1 cellular context compared by ENCODE assay signal in the genomic region with DNA sequence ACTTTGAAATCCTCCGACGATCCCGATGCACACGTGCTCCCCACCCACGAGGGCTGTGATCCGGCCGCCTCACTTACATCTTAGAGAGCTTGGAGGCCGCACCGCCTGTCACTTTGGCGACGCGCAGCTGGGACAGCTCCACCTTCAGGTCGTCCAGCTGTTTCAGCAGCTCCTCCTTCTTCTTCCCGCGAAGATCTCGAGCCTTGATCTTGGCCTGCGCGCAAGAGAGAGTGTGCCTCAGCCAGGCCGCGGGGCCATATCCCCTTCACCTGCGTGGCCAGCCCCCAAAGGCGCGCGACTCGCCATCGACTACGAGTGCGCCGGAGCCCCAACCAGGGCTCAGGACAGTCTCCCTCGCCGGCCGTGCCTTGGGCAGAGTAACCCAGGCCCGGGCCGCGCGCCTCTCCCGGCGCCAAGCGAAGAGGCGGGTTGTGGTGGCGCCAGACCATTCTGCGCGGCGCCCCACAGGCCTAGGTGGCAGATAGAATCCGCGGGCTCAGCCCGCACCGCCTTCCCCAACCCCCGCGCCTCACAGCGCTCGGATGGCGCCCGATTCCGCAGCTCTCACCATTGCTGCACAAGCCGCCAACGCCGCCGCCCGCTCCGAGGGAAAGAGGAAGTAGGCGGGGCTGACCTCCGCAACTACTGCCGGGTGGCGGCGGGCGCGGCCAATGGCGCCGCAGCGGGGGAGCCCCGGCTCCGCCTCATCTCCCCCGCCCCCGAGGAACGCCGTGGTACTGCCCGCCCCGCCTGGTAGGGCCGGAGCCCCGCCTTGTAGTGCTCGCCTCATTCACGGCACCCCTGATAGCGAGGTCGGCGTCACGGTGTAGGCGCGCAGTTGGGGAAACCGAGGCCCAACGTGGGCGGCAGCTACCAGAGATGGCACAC.
TF ChIP-seq lines count a peak whose summit lies in the region.

Gene ARPC5L (plus strand): TSS at position 789 of the 888 bp plus-strand sequence. CDS start 7,161 bp downstream, outside the sequence.
Gene RPL35 (minus strand): TSS at position 616 of the 888 bp plus-strand sequence. CDS start 45 bp downstream, at position 571.

TF ChIP-seq in H1, 55 proteins besides CTCF, POLR2A, EP300 and RAD21 (continues in another document):
- TF ChIP-seq E2F6 (IDR thresholded peaks at IDR 0.05), result no peak
- no peak for TF ChIP-seq CEBPB (IDR thresholded peaks at IDR 0.05; ENCODE audit: low read depth, low read length)
- TF ChIP-seq MAFK (IDR thresholded peaks at IDR 0.05; ENCODE audit: low read depth, low read length), result no peak
- TF ChIP-seq TCF12 (IDR thresholded peaks at IDR 0.05; ENCODE audit: low read depth, low read length), result no peak
- 0 out of 2 replicates have a peak, but pooled peaks have one; percentile 25 for TF ChIP-seq YY1 (IDR thresholded peaks at IDR 0.05; ENCODE audit: low read depth, low read length)
- no peak for TF ChIP-seq POU5F1 (IDR thresholded peaks at IDR 0.05; ENCODE audit: low read depth, low read length)
- TF ChIP-seq CHD2 (IDR thresholded peaks at IDR 0.05; ENCODE audit: low read length), result no peak; the same call in 1 of the 2 replicates
- TF ChIP-seq EGR1 (IDR thresholded peaks at IDR 0.05; ENCODE audit: borderline replicate concordance, low read depth, low read length), result peak; percentile 47; the same call in 1 of the 2 replicates
- peak; percentile 99 for TF ChIP-seq PHF8 (conservative IDR thresholded peaks at IDR 0.05; ENCODE audit: low read depth, low read length)
- TF ChIP-seq CBX8 (IDR thresholded peaks at IDR 0.05; ENCODE audit: borderline replicate concordance, low read depth, low read length), result no peak
- TF ChIP-seq SIX5 (IDR thresholded peaks at IDR 0.05; ENCODE audit: low read depth, low read length), result peak; percentile 35; the same call in 1 of the 2 replicates
- TF ChIP-seq TAF1 (IDR thresholded peaks at IDR 0.05; ENCODE audit: low read depth, low read length), result peak; percentile 99
- 0 out of 4 replicates have a peak, but pooled peaks have one; percentile 22 to 87 for TF ChIP-seq HDAC2 (IDR thresholded peaks at IDR 0.05; ENCODE audit: borderline replicate concordance in 1 of 2, low read depth in 2 of 2, low read length in 2 of 2)
- peak; percentile 94 for TF ChIP-seq POLR2AphosphoS5 (IDR thresholded peaks at IDR 0.05; ENCODE audit: low read depth, low read length)
- no peak for TF ChIP-seq KDM5A (IDR thresholded peaks at IDR 0.05; ENCODE audit: low read length)
- TF ChIP-seq KDM1A (IDR thresholded peaks at IDR 0.05; ENCODE audit: borderline replicate concordance, low read length), result no peak
- TF ChIP-seq GTF2F1 (IDR thresholded peaks at IDR 0.05; ENCODE audit: borderline replicate concordance, low read depth, low read length), result peak; percentile 87; the same call in 1 of the 2 replicates
- no peak for TF ChIP-seq BCL11A (IDR thresholded peaks at IDR 0.05; ENCODE audit: low read depth in 2 of 2, low read length in 2 of 2)
- no peak for TF ChIP-seq TEAD4 (IDR thresholded peaks at IDR 0.05; ENCODE audit: low read depth, low read length)
- no peak for TF ChIP-seq SRF (IDR thresholded peaks at IDR 0.05; ENCODE audit: low read depth, low read length)
- peak; percentile 73 for TF ChIP-seq MAX (IDR thresholded peaks at IDR 0.05)
- no peak for TF ChIP-seq HDAC6 (IDR thresholded peaks at IDR 0.05; ENCODE audit: low read depth, low read length)
- TF ChIP-seq NRF1 (IDR thresholded peaks at IDR 0.05; ENCODE audit: low read depth, low read length), result no peak
- TF ChIP-seq CBX5 (IDR thresholded peaks at IDR 0.05; ENCODE audit: low read depth, low read length), result no peak
- peak; percentile 69 for TF ChIP-seq SAP30 (IDR thresholded peaks at IDR 0.05; ENCODE audit: insufficient read depth, insufficient replicate concordance, low read length)
- no peak for TF ChIP-seq ZNF274 (IDR thresholded peaks at IDR 0.05; ENCODE audit: borderline replicate concordance, extremely low read depth, low read length)
- no peak for TF ChIP-seq SUZ12 (IDR thresholded peaks at IDR 0.05; ENCODE audit: low read length)
- TF ChIP-seq, protein P1, sequence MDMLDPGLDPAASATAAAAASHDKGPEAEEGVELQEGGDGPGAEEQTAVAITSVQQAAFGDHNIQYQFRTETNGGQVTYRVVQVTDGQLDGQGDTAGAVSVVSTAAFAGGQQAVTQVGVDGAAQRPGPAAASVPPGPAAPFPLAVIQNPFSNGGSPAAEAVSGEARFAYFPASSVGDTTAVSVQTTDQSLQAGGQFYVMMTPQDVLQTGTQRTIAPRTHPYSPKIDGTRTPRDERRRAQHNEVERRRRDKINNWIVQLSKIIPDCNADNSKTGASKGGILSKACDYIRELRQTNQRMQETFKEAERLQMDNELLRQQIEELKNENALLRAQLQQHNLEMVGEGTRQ (IDR thresholded peaks at IDR 0.05; ENCODE audit: low read length), result peak; percentile 44
- peak; percentile 91 for TF ChIP-seq GABPA (IDR thresholded peaks at IDR 0.05; ENCODE audit: borderline replicate concordance, insufficient read depth, low read length)
- peak; percentile 75 for TF ChIP-seq CREB1 (IDR thresholded peaks at IDR 0.05)
- TF ChIP-seq CTBP2 (IDR thresholded peaks at IDR 0.05; ENCODE audit: borderline replicate concordance, insufficient read depth, insufficient read length, low read length), result no peak
- TF ChIP-seq TBP (IDR thresholded peaks at IDR 0.05; ENCODE audit: low read depth, low read length), result peak; percentile 96
- 0 out of 2 replicates have a peak, but pooled peaks have one; percentile 55 for TF ChIP-seq RBBP5 (IDR thresholded peaks at IDR 0.05; ENCODE audit: borderline replicate concordance, low read depth, low read length)
- TF ChIP-seq BACH1 (IDR thresholded peaks at IDR 0.05; ENCODE audit: low read length), result no peak
- TF ChIP-seq SP4 (IDR thresholded peaks at IDR 0.05; ENCODE audit: low read length), result peak; percentile 90; the same call in 1 of the 2 replicates
- TF ChIP-seq KDM4A (IDR thresholded peaks at IDR 0.05; ENCODE audit: low read depth, low read length, severe bottlenecking), result no peak
- no peak for TF ChIP-seq SP2 (IDR thresholded peaks at IDR 0.05; ENCODE audit: low read length)
- TF ChIP-seq NANOG (IDR thresholded peaks at IDR 0.05; ENCODE audit: insufficient read depth, low read depth, low read length, poor library complexity, severe bottlenecking), result no peak
- peak; percentile 98 for TF ChIP-seq JUND (IDR thresholded peaks at IDR 0.05; ENCODE audit: low read length)
- TF ChIP-seq SP1 (IDR thresholded peaks at IDR 0.05; ENCODE audit: low read depth, low read length), result peak; percentile 88
- no peak for TF ChIP-seq JUN (IDR thresholded peaks at IDR 0.05; ENCODE audit: low read depth, low read length)
- peak; percentile 85 to 92; a peak in 2 of 4 replicates for TF ChIP-seq SIN3A (conservative IDR thresholded peaks at IDR 0.05 in 1 of 2, IDR thresholded peaks at IDR 0.05 in 1 of 2; ENCODE audit: low read depth in 1 of 2, low read length in 2 of 2)
- TF ChIP-seq BRCA1 (IDR thresholded peaks at IDR 0.05; ENCODE audit: low read depth, low read length), result no peak
- TF ChIP-seq FOSL1 (IDR thresholded peaks at IDR 0.05; ENCODE audit: insufficient read depth, low read depth, low read length), result 0 out of 2 replicates have a peak, but pooled peaks have one; percentile 34
- peak; percentile 96 for TF ChIP-seq TAF7 (optimal IDR thresholded peaks at IDR 0.05; ENCODE audit: borderline replicate concordance, low read depth, low read length)
- no peak for TF ChIP-seq RNF2 (IDR thresholded peaks at IDR 0.05; ENCODE audit: borderline replicate concordance, low read depth, low read length, missing control alignments, poor library complexity, severe bottlenecking)
- peak; percentile 67 for TF ChIP-seq ASH2L (IDR thresholded peaks at IDR 0.05; ENCODE audit: low read length)
- TF ChIP-seq RFX5 (IDR thresholded peaks at IDR 0.05; ENCODE audit: borderline replicate concordance, low read depth, low read length), result no peak
- TF ChIP-seq, protein P2, sequence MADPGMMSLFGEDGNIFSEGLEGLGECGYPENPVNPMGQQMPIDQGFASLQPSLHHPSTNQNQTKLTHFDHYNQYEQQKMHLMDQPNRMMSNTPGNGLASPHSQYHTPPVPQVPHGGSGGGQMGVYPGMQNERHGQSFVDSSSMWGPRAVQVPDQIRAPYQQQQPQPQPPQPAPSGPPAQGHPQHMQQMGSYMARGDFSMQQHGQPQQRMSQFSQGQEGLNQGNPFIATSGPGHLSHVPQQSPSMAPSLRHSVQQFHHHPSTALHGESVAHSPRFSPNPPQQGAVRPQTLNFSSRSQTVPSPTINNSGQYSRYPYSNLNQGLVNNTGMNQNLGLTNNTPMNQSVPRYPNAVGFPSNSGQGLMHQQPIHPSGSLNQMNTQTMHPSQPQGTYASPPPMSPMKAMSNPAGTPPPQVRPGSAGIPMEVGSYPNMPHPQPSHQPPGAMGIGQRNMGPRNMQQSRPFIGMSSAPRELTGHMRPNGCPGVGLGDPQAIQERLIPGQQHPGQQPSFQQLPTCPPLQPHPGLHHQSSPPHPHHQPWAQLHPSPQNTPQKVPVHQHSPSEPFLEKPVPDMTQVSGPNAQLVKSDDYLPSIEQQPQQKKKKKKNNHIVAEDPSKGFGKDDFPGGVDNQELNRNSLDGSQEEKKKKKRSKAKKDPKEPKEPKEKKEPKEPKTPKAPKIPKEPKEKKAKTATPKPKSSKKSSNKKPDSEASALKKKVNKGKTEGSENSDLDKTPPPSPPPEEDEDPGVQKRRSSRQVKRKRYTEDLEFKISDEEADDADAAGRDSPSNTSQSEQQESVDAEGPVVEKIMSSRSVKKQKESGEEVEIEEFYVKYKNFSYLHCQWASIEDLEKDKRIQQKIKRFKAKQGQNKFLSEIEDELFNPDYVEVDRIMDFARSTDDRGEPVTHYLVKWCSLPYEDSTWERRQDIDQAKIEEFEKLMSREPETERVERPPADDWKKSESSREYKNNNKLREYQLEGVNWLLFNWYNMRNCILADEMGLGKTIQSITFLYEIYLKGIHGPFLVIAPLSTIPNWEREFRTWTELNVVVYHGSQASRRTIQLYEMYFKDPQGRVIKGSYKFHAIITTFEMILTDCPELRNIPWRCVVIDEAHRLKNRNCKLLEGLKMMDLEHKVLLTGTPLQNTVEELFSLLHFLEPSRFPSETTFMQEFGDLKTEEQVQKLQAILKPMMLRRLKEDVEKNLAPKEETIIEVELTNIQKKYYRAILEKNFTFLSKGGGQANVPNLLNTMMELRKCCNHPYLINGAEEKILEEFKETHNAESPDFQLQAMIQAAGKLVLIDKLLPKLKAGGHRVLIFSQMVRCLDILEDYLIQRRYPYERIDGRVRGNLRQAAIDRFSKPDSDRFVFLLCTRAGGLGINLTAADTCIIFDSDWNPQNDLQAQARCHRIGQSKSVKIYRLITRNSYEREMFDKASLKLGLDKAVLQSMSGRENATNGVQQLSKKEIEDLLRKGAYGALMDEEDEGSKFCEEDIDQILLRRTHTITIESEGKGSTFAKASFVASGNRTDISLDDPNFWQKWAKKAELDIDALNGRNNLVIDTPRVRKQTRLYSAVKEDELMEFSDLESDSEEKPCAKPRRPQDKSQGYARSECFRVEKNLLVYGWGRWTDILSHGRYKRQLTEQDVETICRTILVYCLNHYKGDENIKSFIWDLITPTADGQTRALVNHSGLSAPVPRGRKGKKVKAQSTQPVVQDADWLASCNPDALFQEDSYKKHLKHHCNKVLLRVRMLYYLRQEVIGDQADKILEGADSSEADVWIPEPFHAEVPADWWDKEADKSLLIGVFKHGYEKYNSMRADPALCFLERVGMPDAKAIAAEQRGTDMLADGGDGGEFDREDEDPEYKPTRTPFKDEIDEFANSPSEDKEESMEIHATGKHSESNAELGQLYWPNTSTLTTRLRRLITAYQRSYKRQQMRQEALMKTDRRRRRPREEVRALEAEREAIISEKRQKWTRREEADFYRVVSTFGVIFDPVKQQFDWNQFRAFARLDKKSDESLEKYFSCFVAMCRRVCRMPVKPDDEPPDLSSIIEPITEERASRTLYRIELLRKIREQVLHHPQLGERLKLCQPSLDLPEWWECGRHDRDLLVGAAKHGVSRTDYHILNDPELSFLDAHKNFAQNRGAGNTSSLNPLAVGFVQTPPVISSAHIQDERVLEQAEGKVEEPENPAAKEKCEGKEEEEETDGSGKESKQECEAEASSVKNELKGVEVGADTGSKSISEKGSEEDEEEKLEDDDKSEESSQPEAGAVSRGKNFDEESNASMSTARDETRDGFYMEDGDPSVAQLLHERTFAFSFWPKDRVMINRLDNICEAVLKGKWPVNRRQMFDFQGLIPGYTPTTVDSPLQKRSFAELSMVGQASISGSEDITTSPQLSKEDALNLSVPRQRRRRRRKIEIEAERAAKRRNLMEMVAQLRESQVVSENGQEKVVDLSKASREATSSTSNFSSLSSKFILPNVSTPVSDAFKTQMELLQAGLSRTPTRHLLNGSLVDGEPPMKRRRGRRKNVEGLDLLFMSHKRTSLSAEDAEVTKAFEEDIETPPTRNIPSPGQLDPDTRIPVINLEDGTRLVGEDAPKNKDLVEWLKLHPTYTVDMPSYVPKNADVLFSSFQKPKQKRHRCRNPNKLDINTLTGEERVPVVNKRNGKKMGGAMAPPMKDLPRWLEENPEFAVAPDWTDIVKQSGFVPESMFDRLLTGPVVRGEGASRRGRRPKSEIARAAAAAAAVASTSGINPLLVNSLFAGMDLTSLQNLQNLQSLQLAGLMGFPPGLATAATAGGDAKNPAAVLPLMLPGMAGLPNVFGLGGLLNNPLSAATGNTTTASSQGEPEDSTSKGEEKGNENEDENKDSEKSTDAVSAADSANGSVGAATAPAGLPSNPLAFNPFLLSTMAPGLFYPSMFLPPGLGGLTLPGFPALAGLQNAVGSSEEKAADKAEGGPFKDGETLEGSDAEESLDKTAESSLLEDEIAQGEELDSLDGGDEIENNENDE (IDR thresholded peaks at IDR 0.05; ENCODE audit: insufficient replicate concordance, low read length), result no peak
- peak; percentile 89 for TF ChIP-seq CHD1 (IDR thresholded peaks at IDR 0.05; ENCODE audit: low read depth, low read length)
- TF ChIP-seq ATF2 (IDR thresholded peaks at IDR 0.05; ENCODE audit: low read length), result no peak
- no peak for TF ChIP-seq RXRA (IDR thresholded peaks at IDR 0.05; ENCODE audit: insufficient read depth, low read depth, low read length)
- TF ChIP-seq SIRT6 (IDR thresholded peaks at IDR 0.05; ENCODE audit: low read length), result no peak
